ENCODE assay signal across 16 cellular contexts in the genomic region with DNA sequence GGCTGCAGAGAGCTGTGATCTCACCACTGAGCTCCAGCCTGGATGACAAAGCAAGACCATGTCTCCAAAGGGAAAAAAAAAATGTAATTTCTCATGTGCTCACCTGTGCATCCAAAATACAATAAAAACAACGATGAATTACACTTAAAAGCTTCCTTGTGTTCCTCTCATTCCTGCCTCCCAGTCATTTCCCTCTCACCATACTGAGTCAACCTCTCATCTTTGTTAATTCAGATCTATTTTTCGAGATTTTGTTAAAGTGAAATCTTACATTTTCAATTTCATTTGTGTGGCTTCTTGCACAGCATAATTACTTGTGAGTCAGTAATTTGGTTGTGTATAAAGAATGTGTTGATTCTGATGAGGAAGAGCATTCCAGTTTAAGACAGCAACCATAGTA.
DNase-seq lines count a peak whose midpoint lies in the region; ATAC-seq and TF ChIP-seq lines count a peak whose summit lies in the region.
"Had no signal": no experiment of that assay in that cellular context is flagged by ENCODE, and none has a peak within 500 bp of the region (broad histone marks: within the 10 kb centered on the region; RNA-seq: fewer than 3 reads in every experiment).

No MANE protein-coding gene starts in this region.

- no peaks in the 10 kb centered on the region for H3K36me3 ChIP-seq in MG63
- H3K36me3 ChIP-seq: BLaER1 treated with 17β-estradiol and CSF1 and Interleukin-3, amounts not matched to agents 10 nM and 100 nM had no signal

- POLR2A ChIA-PET in activated CD4-positive, alpha-beta T cell treated with anti-CD3 and anti-CD28 coated beads for 36 hours (lab: Charles Lee), result no interaction called here

- peak; percentile 42 for ATAC-seq in activated CD4-positive, alpha-beta T cell treated with anti-CD3 and anti-CD28 coated beads for 36 hours
- ATAC-seq in natural killer cell treated with Interleukin-12 subunit alpha and Interleukin-12 subunit beta and Interleukin-15 and Interleukin-18, amount 100 ng/mL, for 72 hours, result no peak
- no peak for ATAC-seq in natural killer cell
- ATAC-seq in stimulated activated effector memory CD8-positive, alpha-beta T cell treated with anti-CD3 and anti-CD28 coated beads, Interleukin-12 subunit alpha, Interleukin-12 subunit beta, amount 100 ng/mL, for 72 hours, result peak; percentile 31
- ATAC-seq: A549; CD8-positive, alpha-beta T cell had no signal

- no peaks in the 10 kb centered on the region for H3K27me3 Mint-ChIP-seq in activated CD4-positive, alpha-beta T cell treated with anti-CD3 and anti-CD28 coated beads for 36 hours
- no peaks in the 10 kb centered on the region for H3K27me3 Mint-ChIP-seq in natural killer cell treated with Interleukin-12 subunit alpha and Interleukin-12 subunit beta and Interleukin-15 and Interleukin-18, amount 100 ng/mL, for 72 hours
- H3K27me3 Mint-ChIP-seq in natural killer cell (ENCODE audit: low read depth in 2 of 2), result no peaks in the 10 kb centered on the region
- H3K27me3 Mint-ChIP-seq: B cell; CD4-positive, alpha-beta T cell had no signal

- H3K4me3 ChIP-seq in MG63, result no peak overlapping the region
- H3K4me3 ChIP-seq: A549; BLaER1 treated with 17β-estradiol and CSF1 and Interleukin-3, amounts not matched to agents 10 nM and 100 nM had no signal

- H3K4me3 Mint-ChIP-seq in activated CD4-positive, alpha-beta T cell treated with anti-CD3 and anti-CD28 coated beads for 36 hours, result no peak overlapping the region
- H3K4me3 Mint-ChIP-seq in natural killer cell treated with Interleukin-12 subunit alpha and Interleukin-12 subunit beta and Interleukin-15 and Interleukin-18, amount 100 ng/mL, for 72 hours, result peak overlapping the region; percentile 15
- no peak overlapping the region for H3K4me3 Mint-ChIP-seq in natural killer cell
- no peak overlapping the region for H3K4me3 Mint-ChIP-seq in stimulated activated effector memory CD8-positive, alpha-beta T cell treated with anti-CD3 and anti-CD28 coated beads, Interleukin-12 subunit alpha, Interleukin-12 subunit beta, amount 100 ng/mL, for 72 hours
- H3K4me3 Mint-ChIP-seq: B cell; CD4-positive, alpha-beta T cell; CD8-positive, alpha-beta T cell had no signal

- intact Hi-C loops in activated CD4-positive, alpha-beta T cell treated with anti-CD3 and anti-CD28 coated beads for 36 hours (cut with DNase I, micrococcal nuclease), result loop anchor here in 1 of 2 experiments (10.0 kb wide), 1 partner anchor 45 kb away; no protein-coding TSS in a partner anchor
- intact Hi-C loops in natural killer cell (cut with micrococcal nuclease), result loop anchor here (1.0 kb wide), 1 partner anchor 8 kb away; no protein-coding TSS in a partner anchor

- CTCF ChIA-PET in activated CD4-positive, alpha-beta T cell treated with anti-CD3 and anti-CD28 coated beads for 36 hours (lab: Charles Lee), result interaction anchor here (1.1 to 1.7 kb wide), 3 partner anchors 9 to 11 kb away, joined by 4 to 8 read pairs (median 5); no protein-coding TSS in a partner anchor

- no peaks in the 10 kb centered on the region for H3K9me3 ChIP-seq in MG63
- H3K9me3 ChIP-seq: A549; BLaER1 treated with 17β-estradiol and CSF1 and Interleukin-3, amounts not matched to agents 10 nM and 100 nM; Caco-2 had no signal

- no peak for TF ChIP-seq CTCF in natural killer cell (IDR thresholded peaks at IDR 0.05)

- peaks cover 14% of the 10 kb centered on the region for H3K4me1 Mint-ChIP-seq in activated CD4-positive, alpha-beta T cell treated with anti-CD3 and anti-CD28 coated beads for 36 hours
- peaks cover 9 to 60% of the 10 kb centered on the region in 2 donors for H3K4me1 Mint-ChIP-seq in natural killer cell treated with Interleukin-12 subunit alpha and Interleukin-12 subunit beta and Interleukin-15 and Interleukin-18, amount 100 ng/mL, for 72 hours (ENCODE audit: low read depth in 2 of 2)
- H3K4me1 Mint-ChIP-seq in natural killer cell, result peaks cover 18 to 56% of the 10 kb centered on the region in 2 donors
- peaks cover 36% of the 10 kb centered on the region for H3K4me1 Mint-ChIP-seq in stimulated activated effector memory CD8-positive, alpha-beta T cell treated with anti-CD3 and anti-CD28 coated beads, Interleukin-12 subunit alpha, Interleukin-12 subunit beta, amount 100 ng/mL, for 72 hours
- H3K4me1 Mint-ChIP-seq: B cell had no signal

- no peak overlapping the region for H3K27ac Mint-ChIP-seq in activated CD4-positive, alpha-beta T cell treated with anti-CD3 and anti-CD28 coated beads for 36 hours
- peak overlapping the region in 1 of 2 donors; percentile 56 for H3K27ac Mint-ChIP-seq in natural killer cell treated with Interleukin-12 subunit alpha and Interleukin-12 subunit beta and Interleukin-15 and Interleukin-18, amount 100 ng/mL, for 72 hours
- peak overlapping the region in 1 of 2 donors; percentile 27 for H3K27ac Mint-ChIP-seq in natural killer cell
- no peak overlapping the region for H3K27ac Mint-ChIP-seq in stimulated activated effector memory CD8-positive, alpha-beta T cell treated with anti-CD3 and anti-CD28 coated beads, Interleukin-12 subunit alpha, Interleukin-12 subunit beta, amount 100 ng/mL, for 72 hours
- H3K27ac Mint-ChIP-seq: B cell; CD4-positive, alpha-beta T cell; CD8-positive, alpha-beta T cell had no signal

- H3K9me3 Mint-ChIP-seq in activated CD4-positive, alpha-beta T cell treated with anti-CD3 and anti-CD28 coated beads for 36 hours (ENCODE audit: low read depth), result no peaks in the 10 kb centered on the region
- H3K9me3 Mint-ChIP-seq in natural killer cell treated with Interleukin-12 subunit alpha and Interleukin-12 subunit beta and Interleukin-15 and Interleukin-18, amount 100 ng/mL, for 72 hours, result no peaks in the 10 kb centered on the region
- H3K9me3 Mint-ChIP-seq in natural killer cell, result no peaks in the 10 kb centered on the region
- H3K9me3 Mint-ChIP-seq in stimulated activated effector memory CD8-positive, alpha-beta T cell treated with anti-CD3 and anti-CD28 coated beads, Interleukin-12 subunit alpha, Interleukin-12 subunit beta, amount 100 ng/mL, for 72 hours, result no peaks in the 10 kb centered on the region
- H3K9me3 Mint-ChIP-seq: CD4-positive, alpha-beta T cell; CD8-positive, alpha-beta T cell had no signal

- no peak for DNase-seq in activated CD4-positive, alpha-beta T cell treated with anti-CD3 and anti-CD28 coated beads for 36 hours
- DNase-seq in activated CD4-positive, alpha-beta T cell treated with anti-CD3 and anti-CD28 coated beads, Interleukin-2, amount 50 U/mL, for 48 hours, result no peak
- DNase-seq in natural killer cell treated with Interleukin-12 subunit alpha and Interleukin-12 subunit beta and Interleukin-15 and Interleukin-18, amount 100 ng/mL, for 72 hours (ENCODE audit: low spot score), result no peak
- DNase-seq in natural killer cell (no peak), MG63 (no peak)
- DNase-seq in stimulated activated effector memory CD8-positive, alpha-beta T cell treated with anti-CD3 and anti-CD28 coated beads, Interleukin-12 subunit alpha, Interleukin-12 subunit beta, amount 100 ng/mL, for 72 hours (ENCODE audit: low spot score in 2 of 2), result no peak
- DNase-seq: AML-193; Caco-2; Calu3; CD4-positive, alpha-beta T cell; CD8-positive, alpha-beta T cell; DMS79 treated with DMSO at 0.1 percent for 48 hours; GF-D8 had no signal

- H3K36me3 Mint-ChIP-seq in activated CD4-positive, alpha-beta T cell treated with anti-CD3 and anti-CD28 coated beads for 36 hours (ENCODE audit: low read depth), result no peaks in the 10 kb centered on the region
- no peaks in the 10 kb centered on the region for H3K36me3 Mint-ChIP-seq in natural killer cell treated with Interleukin-12 subunit alpha and Interleukin-12 subunit beta and Interleukin-15 and Interleukin-18, amount 100 ng/mL, for 72 hours
- no peaks in the 10 kb centered on the region for H3K36me3 Mint-ChIP-seq in natural killer cell
- H3K36me3 Mint-ChIP-seq in stimulated activated effector memory CD8-positive, alpha-beta T cell treated with anti-CD3 and anti-CD28 coated beads, Interleukin-12 subunit alpha, Interleukin-12 subunit beta, amount 100 ng/mL, for 72 hours, result no peaks in the 10 kb centered on the region
- H3K36me3 Mint-ChIP-seq: CD8-positive, alpha-beta T cell had no signal

- no peaks in the 10 kb centered on the region for H3K27me3 ChIP-seq in MG63
- H3K27me3 ChIP-seq: BLaER1 treated with 17β-estradiol and CSF1 and Interleukin-3, amounts not matched to agents 10 nM and 100 nM had no signal

Comparison
In these comparisons a context has a peak if more than half of its experiments do, and no peak if none do; other contexts are left out.
1. ATAC-seq: peak in activated CD4-positive, alpha-beta T cell treated with anti-CD3 and anti-CD28 coated beads for 36 hours (single experiment) and stimulated activated effector memory CD8-positive, alpha-beta T cell treated with anti-CD3 and anti-CD28 coated beads, Interleukin-12 subunit alpha, Interleukin-12 subunit beta, amount 100 ng/mL, for 72 hours (single experiment); none in natural killer cell treated with Interleukin-12 subunit alpha and Interleukin-12 subunit beta and Interleukin-15 and Interleukin-18, amount 100 ng/mL, for 72 hours (0 of 2) and natural killer cell (0 of 3).